In the genomic region with DNA sequence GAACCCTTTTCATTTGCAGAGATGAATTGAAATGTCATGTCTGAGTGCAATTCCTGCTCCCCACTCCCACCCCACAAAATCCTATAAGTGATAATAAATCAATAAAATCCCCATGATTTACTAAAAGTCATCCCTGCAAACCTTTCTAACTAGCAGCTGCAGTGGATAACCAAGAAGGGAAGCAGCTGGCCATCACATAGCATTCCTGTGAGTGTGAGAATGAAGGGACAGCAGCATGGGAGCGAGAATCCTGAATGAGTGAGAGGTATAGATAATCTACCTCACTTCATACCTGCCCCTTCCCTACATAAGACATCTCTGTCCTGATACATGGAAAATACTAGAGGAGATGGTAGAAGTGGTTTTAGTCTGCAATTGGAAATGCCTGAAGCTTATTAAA, we compare ENCODE assay signal across 37 cellular contexts.
"Had no signal": no experiment of that assay in that cellular context is flagged by ENCODE, and none has a peak within 500 bp of the region (broad histone marks: within the 10 kb centered on the region; RNA-seq: fewer than 3 reads in every experiment).

No MANE protein-coding gene starts in this region.

- H3K9ac ChIP-seq: KMS-11 had no signal

- ATAC-seq: activated CD8-positive, alpha-beta memory T cell treated with anti-CD3 and anti-CD28 coated beads, Interleukin-2, amount 10 ng/mL, durations not matched to agents 7 days and 5 days; PC-3; Right ventricle myocardium inferior; SK-N-SH treated with all-trans-retinoic acid at 6 μM for 48 hours; T-cell had no signal

- H3K36me3 ChIP-seq: ascending aorta, cardiac muscle cell, Peyer's patch, WERI-Rb-1 had no signal

- H3K4me2 ChIP-seq: KMS-11 had no signal

- H3K27ac ChIP-seq: ascending aorta, cardiac muscle cell, KMS-11, Peyer's patch, WERI-Rb-1 had no signal

- H3K4me3 ChIP-seq: ascending aorta, cardiac muscle cell, Peyer's patch had no signal

- H3K27me3 ChIP-seq: ascending aorta, Peyer's patch had no signal

- H3K9me3 ChIP-seq: ascending aorta, Peyer's patch had no signal

- DNase-seq: activated CD4-positive, alpha-beta memory T cell treated with anti-CD3 and anti-CD28 coated beads, Interleukin-2, amount 10 ng/mL, durations not matched to agents 7 days and 5 days; activated CD4-positive, alpha-beta T cell treated with anti-CD3 and anti-CD28 coated beads for 1 hour; activated CD4-positive, alpha-beta T cell treated with anti-CD3 and anti-CD28 coated beads for 48 hours; activated CD4-positive, CD25-positive, alpha-beta regulatory T cell; activated CD8-positive, alpha-beta memory T cell treated with anti-CD3 and anti-CD28 coated beads for 24 hours; activated CD8-positive, alpha-beta memory T cell treated with anti-CD3 and anti-CD28 coated beads, Interleukin-2, amount 10 ng/mL, durations not matched to agents 7 days and 5 days; activated CD8-positive, alpha-beta memory T cell treated with anti-CD3 and anti-CD28 coated beads, Interleukin-2, amount 50 U/mL, for 48 hours; activated effector memory CD4-positive, alpha-beta T cell treated with anti-CD3 and anti-CD28 coated beads, Interleukin-2, amount 50 U/mL, for 16 hours; activated naive CD4-positive, alpha-beta T cell treated with Interleukin-2 at 50 U/mL for 16 hours; activated naive CD8-positive, alpha-beta T cell treated with anti-CD3 and anti-CD28 coated beads, Interleukin-2, amount 10 ng/mL, durations not matched to agents 7 days and 5 days; activated T-cell treated with anti-CD3 and anti-CD28 coated beads, Interleukin-2, amount 50 U/mL, for 48 hours; amygdala; MM.1S; MV-4-11; NCI-H1092; NCI-H146; NCI-H187; NCI-H2029 treated with DMSO at 0.1 percent for 48 hours; NCI-H2107; NCI-H2171; NCI-H510A; NCI-H526; NCI-H748 treated with DMSO at 0.1 percent for 48 hours; NK-92 treated with Interleukin-12 subunit alpha and Interleukin-12 subunit beta, amount 100 ng/mL, for 24 hours; PC-3; Peyer's patch; RPMI8226; SIG-M5; T-cell; T-helper 2 cell; T-helper 9 cell; WERI-Rb-1 had no signal
